In the genomic region with DNA sequence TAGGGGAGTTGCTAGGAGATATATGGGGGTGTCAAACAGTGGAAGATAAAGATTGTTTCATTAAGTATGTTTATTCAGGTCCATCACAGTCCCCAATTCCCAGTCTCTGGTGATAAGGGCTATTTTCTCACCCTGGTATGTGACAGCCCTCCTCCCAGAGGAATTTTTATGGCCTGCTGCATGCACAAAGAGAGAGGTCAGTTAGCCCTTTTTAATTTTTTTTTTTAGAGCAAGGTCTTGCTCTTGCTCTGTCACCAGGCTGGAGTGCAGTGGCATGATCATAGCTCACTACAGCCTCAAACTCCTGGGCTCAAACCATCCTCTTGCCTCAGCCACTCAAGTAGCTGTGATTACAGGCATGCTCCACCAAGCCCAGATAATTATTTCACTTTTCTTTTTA, we compare ENCODE assay signal across 1 cellular context.
TF ChIP-seq lines count a peak whose summit lies in the region.

No MANE protein-coding gene starts in this region.

TF ChIP-seq in HepG2, 621 proteins besides CTCF, POLR2A, EP300 and RAD21 (continued from another document and continues in another):
- TF ChIP-seq, protein P1, sequence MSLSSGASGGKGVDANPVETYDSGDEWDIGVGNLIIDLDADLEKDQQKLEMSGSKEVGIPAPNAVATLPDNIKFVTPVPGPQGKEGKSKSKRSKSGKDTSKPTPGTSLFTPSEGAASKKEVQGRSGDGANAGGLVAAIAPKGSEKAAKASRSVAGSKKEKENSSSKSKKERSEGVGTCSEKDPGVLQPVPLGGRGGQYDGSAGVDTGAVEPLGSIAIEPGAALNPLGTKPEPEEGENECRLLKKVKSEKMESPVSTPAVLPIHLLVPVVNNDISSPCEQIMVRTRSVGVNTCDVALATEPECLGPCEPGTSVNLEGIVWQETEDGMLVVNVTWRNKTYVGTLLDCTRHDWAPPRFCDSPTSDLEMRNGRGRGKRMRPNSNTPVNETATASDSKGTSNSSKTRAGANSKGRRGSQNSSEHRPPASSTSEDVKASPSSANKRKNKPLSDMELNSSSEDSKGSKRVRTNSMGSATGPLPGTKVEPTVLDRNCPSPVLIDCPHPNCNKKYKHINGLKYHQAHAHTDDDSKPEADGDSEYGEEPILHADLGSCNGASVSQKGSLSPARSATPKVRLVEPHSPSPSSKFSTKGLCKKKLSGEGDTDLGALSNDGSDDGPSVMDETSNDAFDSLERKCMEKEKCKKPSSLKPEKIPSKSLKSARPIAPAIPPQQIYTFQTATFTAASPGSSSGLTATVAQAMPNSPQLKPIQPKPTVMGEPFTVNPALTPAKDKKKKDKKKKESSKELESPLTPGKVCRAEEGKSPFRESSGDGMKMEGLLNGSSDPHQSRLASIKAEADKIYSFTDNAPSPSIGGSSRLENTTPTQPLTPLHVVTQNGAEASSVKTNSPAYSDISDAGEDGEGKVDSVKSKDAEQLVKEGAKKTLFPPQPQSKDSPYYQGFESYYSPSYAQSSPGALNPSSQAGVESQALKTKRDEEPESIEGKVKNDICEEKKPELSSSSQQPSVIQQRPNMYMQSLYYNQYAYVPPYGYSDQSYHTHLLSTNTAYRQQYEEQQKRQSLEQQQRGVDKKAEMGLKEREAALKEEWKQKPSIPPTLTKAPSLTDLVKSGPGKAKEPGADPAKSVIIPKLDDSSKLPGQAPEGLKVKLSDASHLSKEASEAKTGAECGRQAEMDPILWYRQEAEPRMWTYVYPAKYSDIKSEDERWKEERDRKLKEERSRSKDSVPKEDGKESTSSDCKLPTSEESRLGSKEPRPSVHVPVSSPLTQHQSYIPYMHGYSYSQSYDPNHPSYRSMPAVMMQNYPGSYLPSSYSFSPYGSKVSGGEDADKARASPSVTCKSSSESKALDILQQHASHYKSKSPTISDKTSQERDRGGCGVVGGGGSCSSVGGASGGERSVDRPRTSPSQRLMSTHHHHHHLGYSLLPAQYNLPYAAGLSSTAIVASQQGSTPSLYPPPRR (CRISPR knock-in tag; IDR thresholded peaks at IDR 0.05; ENCODE audit: borderline replicate concordance), result no peak
- TF ChIP-seq ZNF746 (CRISPR knock-in tag; IDR thresholded peaks at IDR 0.05) (no peak), ZNF224 (CRISPR knock-in tag; IDR thresholded peaks at IDR 0.05) (no peak), KDM1A (CRISPR knock-in tag; IDR thresholded peaks at IDR 0.05) (no peak), GATAD2A (CRISPR knock-in tag; IDR thresholded peaks at IDR 0.05) (no peak), SRF (IDR thresholded peaks at IDR 0.05; ENCODE audit: low read depth, low read length) (no peak), ZNF749 (CRISPR knock-in tag; IDR thresholded peaks at IDR 0.05; ENCODE audit: borderline replicate concordance) (no peak), ZFX (CRISPR knock-in tag; IDR thresholded peaks at IDR 0.05; ENCODE audit: low read depth) (0 out of 2 replicates have a peak, but pooled peaks have one; percentile 27), SAP130 (CRISPR knock-in tag; IDR thresholded peaks at IDR 0.05; ENCODE audit: low read depth) (peak; percentile 33; the same call in 1 of the 2 replicates), HDAC2 (CRISPR knock-in tag; IDR thresholded peaks at IDR 0.05) (no peak), NCOR1 (IDR thresholded peaks at IDR 0.05; ENCODE audit: borderline replicate concordance, low read length) (0 out of 2 replicates have a peak, but pooled peaks have one; percentile 9), FOSL1 (CRISPR knock-in tag; IDR thresholded peaks at IDR 0.05; ENCODE audit: borderline replicate concordance) (no peak), PHF5A (CRISPR knock-in tag; IDR thresholded peaks at IDR 0.05; ENCODE audit: low read depth, unreplicated experiment) (no peak), ZMYM3 (CRISPR knock-in tag; IDR thresholded peaks at IDR 0.05) (0 out of 2 replicates have a peak, but pooled peaks have one; percentile 30), ETV5 (CRISPR knock-in tag; IDR thresholded peaks at IDR 0.05; ENCODE audit: borderline replicate concordance) (no peak), MAFG (CRISPR knock-in tag; IDR thresholded peaks at IDR 0.05) (no peak), ATF1 (CRISPR knock-in tag; IDR thresholded peaks at IDR 0.05) (no peak), ZEB1 (IDR thresholded peaks at IDR 0.05; ENCODE audit: insufficient replicate concordance, low read depth) (peak; percentile 47), FOXM1 (CRISPR knock-in tag; IDR thresholded peaks at IDR 0.05) (no peak), ZNF256 (CRISPR knock-in tag; conservative IDR thresholded peaks at IDR 0.05) (no peak), TBX2 (CRISPR knock-in tag; IDR thresholded peaks at IDR 0.05; ENCODE audit: borderline replicate concordance) (peak; percentile 40; the same call in 1 of the 2 replicates), CBX1 (IDR thresholded peaks at IDR 0.05; ENCODE audit: low read depth) (no peak), RCOR2 (CRISPR knock-in tag; IDR thresholded peaks at IDR 0.05) (0 out of 2 replicates have a peak, but pooled peaks have one; percentile 10), TEAD3 (CRISPR knock-in tag; optimal IDR thresholded peaks at IDR 0.05; ENCODE audit: borderline replicate concordance) (peak; percentile 95), ZNF670 (CRISPR knock-in tag; IDR thresholded peaks at IDR 0.05; ENCODE audit: borderline replicate concordance) (no peak), TCF7L2 (IDR thresholded peaks at IDR 0.05; ENCODE audit: low read depth, low read length) (no peak), ZZZ3 (CRISPR knock-in tag; IDR thresholded peaks at IDR 0.05; ENCODE audit: borderline replicate concordance) (no peak), SOX6 (IDR thresholded peaks at IDR 0.05) (no peak), SOX6 (CRISPR knock-in tag; IDR thresholded peaks at IDR 0.05) (peak; percentile 46; the same call in 1 of the 2 replicates), ZMYM2 (CRISPR knock-in tag; IDR thresholded peaks at IDR 0.05) (no peak), BCL6 (CRISPR knock-in tag; IDR thresholded peaks at IDR 0.05) (no peak), POGZ (CRISPR knock-in tag; IDR thresholded peaks at IDR 0.05) (no peak), U2AF1 (optimal IDR thresholded peaks at IDR 0.05; ENCODE audit: low read depth, low read length) (no peak), PTBP1 (IDR thresholded peaks at IDR 0.05; ENCODE audit: low read depth, low read length, poor library complexity, severe bottlenecking) (no peak), SCMH1 (CRISPR knock-in tag; IDR thresholded peaks at IDR 0.05; ENCODE audit: borderline replicate concordance) (no peak), FOXP1 (IDR thresholded peaks at IDR 0.05) (no peak), FOXP1 (CRISPR knock-in tag; IDR thresholded peaks at IDR 0.05) (no peak), TGIF2 (CRISPR knock-in tag; IDR thresholded peaks at IDR 0.05) (0 out of 2 replicates have a peak, but pooled peaks have one; percentile 21), GPN1 (CRISPR knock-in tag; IDR thresholded peaks at IDR 0.05; ENCODE audit: borderline replicate concordance) (no peak)
- TF ChIP-seq, protein P2, sequence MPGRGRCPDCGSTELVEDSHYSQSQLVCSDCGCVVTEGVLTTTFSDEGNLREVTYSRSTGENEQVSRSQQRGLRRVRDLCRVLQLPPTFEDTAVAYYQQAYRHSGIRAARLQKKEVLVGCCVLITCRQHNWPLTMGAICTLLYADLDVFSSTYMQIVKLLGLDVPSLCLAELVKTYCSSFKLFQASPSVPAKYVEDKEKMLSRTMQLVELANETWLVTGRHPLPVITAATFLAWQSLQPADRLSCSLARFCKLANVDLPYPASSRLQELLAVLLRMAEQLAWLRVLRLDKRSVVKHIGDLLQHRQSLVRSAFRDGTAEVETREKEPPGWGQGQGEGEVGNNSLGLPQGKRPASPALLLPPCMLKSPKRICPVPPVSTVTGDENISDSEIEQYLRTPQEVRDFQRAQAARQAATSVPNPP (CRISPR knock-in tag; IDR thresholded peaks at IDR 0.05), result no peak
- TF ChIP-seq, protein P3, sequence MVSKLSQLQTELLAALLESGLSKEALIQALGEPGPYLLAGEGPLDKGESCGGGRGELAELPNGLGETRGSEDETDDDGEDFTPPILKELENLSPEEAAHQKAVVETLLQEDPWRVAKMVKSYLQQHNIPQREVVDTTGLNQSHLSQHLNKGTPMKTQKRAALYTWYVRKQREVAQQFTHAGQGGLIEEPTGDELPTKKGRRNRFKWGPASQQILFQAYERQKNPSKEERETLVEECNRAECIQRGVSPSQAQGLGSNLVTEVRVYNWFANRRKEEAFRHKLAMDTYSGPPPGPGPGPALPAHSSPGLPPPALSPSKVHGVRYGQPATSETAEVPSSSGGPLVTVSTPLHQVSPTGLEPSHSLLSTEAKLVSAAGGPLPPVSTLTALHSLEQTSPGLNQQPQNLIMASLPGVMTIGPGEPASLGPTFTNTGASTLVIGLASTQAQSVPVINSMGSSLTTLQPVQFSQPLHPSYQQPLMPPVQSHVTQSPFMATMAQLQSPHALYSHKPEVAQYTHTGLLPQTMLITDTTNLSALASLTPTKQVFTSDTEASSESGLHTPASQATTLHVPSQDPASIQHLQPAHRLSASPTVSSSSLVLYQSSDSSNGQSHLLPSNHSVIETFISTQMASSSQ (IDR thresholded peaks at IDR 0.05; ENCODE audit: low read depth), result no peak
- TF ChIP-seq, protein P3 (CRISPR knock-in tag; IDR thresholded peaks at IDR 0.05; ENCODE audit: borderline replicate concordance), result no peak
- TF ChIP-seq, protein P4, sequence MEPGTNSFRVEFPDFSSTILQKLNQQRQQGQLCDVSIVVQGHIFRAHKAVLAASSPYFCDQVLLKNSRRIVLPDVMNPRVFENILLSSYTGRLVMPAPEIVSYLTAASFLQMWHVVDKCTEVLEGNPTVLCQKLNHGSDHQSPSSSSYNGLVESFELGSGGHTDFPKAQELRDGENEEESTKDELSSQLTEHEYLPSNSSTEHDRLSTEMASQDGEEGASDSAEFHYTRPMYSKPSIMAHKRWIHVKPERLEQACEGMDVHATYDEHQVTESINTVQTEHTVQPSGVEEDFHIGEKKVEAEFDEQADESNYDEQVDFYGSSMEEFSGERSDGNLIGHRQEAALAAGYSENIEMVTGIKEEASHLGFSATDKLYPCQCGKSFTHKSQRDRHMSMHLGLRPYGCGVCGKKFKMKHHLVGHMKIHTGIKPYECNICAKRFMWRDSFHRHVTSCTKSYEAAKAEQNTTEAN (CRISPR knock-in tag; conservative IDR thresholded peaks at IDR 0.05), result no peak
- TF ChIP-seq, protein P5, sequence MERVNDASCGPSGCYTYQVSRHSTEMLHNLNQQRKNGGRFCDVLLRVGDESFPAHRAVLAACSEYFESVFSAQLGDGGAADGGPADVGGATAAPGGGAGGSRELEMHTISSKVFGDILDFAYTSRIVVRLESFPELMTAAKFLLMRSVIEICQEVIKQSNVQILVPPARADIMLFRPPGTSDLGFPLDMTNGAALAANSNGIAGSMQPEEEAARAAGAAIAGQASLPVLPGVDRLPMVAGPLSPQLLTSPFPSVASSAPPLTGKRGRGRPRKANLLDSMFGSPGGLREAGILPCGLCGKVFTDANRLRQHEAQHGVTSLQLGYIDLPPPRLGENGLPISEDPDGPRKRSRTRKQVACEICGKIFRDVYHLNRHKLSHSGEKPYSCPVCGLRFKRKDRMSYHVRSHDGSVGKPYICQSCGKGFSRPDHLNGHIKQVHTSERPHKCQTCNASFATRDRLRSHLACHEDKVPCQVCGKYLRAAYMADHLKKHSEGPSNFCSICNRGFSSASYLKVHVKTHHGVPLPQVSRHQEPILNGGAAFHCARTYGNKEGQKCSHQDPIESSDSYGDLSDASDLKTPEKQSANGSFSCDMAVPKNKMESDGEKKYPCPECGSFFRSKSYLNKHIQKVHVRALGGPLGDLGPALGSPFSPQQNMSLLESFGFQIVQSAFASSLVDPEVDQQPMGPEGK (CRISPR knock-in tag; IDR thresholded peaks at IDR 0.05), result no peak
- TF ChIP-seq, protein P6, sequence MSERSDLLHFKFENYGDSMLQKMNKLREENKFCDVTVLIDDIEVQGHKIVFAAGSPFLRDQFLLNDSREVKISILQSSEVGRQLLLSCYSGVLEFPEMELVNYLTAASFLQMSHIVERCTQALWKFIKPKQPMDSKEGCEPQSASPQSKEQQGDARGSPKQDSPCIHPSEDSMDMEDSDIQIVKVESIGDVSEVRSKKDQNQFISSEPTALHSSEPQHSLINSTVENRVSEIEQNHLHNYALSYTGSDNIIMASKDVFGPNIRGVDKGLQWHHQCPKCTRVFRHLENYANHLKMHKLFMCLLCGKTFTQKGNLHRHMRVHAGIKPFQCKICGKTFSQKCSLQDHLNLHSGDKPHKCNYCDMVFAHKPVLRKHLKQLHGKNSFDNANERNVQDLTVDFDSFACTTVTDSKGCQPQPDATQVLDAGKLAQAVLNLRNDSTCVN (CRISPR knock-in tag; IDR thresholded peaks at IDR 0.05; ENCODE audit: borderline replicate concordance), result no peak
- TF ChIP-seq, protein P7, sequence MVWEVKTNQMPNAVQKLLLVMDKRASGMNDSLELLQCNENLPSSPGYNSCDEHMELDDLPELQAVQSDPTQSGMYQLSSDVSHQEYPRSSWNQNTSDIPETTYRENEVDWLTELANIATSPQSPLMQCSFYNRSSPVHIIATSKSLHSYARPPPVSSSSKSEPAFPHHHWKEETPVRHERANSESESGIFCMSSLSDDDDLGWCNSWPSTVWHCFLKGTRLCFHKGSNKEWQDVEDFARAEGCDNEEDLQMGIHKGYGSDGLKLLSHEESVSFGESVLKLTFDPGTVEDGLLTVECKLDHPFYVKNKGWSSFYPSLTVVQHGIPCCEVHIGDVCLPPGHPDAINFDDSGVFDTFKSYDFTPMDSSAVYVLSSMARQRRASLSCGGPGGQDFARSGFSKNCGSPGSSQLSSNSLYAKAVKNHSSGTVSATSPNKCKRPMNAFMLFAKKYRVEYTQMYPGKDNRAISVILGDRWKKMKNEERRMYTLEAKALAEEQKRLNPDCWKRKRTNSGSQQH (CRISPR knock-in tag; IDR thresholded peaks at IDR 0.05; ENCODE audit: low read depth), result no peak
- TF ChIP-seq, protein P8, sequence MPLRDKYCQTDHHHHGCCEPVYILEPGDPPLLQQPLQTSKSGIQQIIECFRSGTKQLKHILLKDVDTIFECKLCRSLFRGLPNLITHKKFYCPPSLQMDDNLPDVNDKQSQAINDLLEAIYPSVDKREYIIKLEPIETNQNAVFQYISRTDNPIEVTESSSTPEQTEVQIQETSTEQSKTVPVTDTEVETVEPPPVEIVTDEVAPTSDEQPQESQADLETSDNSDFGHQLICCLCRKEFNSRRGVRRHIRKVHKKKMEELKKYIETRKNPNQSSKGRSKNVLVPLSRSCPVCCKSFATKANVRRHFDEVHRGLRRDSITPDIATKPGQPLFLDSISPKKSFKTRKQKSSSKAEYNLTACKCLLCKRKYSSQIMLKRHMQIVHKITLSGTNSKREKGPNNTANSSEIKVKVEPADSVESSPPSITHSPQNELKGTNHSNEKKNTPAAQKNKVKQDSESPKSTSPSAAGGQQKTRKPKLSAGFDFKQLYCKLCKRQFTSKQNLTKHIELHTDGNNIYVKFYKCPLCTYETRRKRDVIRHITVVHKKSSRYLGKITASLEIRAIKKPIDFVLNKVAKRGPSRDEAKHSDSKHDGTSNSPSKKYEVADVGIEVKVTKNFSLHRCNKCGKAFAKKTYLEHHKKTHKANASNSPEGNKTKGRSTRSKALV (CRISPR knock-in tag; IDR thresholded peaks at IDR 0.05), result no peak
